ENCODE assay signal across 8 cellular contexts in the genomic region with DNA sequence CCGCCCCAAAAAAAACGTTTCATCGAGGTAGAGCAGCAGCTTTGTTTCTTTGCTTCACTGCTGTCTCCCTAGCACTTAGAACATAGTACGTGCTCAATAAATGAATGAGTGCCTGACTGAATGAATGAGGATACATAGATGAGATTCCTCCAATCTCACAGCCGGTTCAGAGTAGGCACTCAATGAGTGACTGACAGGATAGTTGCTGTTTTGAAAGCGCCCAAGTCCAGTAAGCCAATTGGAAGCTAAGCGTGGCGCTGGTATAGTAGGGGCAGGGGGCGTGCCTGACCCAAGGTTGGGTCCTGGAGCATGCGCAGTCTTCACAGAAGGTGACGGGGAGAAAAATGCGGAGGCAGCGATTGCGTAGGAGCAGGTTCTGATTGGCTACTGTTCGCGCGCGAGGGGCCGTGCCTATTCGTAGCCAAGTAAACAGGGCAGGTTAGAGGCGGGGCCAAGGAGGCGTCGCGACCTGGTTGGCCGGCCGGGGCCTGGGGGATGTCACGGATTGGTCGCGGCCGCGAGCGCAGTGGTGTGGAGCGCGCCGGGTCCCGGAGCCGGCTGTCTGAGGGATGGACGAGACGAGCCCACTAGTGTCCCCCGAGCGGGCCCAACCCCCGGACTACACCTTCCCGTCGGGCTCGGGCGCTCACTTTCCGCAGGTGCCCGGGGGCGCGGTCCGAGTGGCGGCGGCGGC. TPM values are rescaled to one million over a fixed set of nuclear protein-coding genes. Genes with fewer than 3 reads are reported as not detected.
DNase-seq lines count a peak whose midpoint lies in the region; ATAC-seq and TF ChIP-seq lines count a peak whose summit lies in the region.

Gene PI4K2A, plus strand, starts transcription at position 498 of the 694 bp plus-strand sequence. Its CDS starts 72 bp downstream, at position 570.

- H3K4me2 ChIP-seq in PC-9, result peak within 1 kb of the TSS; percentile 78

- POLR2A ChIA-PET in PC-9 (lab: Charles Lee; ENCODE audit: unreplicated experiment), result interaction anchor here (0.6 to 0.8 kb wide), 4 partner anchors 47 to 195 kb away, joined by 3 to 19 read pairs (median 6); partner anchors contain the start of gene AVPI1

- no TSS peak for BruUV-seq in PC-9 (replicated peaks; lab: Mats Ljungman, UMichigan)

- H3K4me1 ChIP-seq in PC-9 (replicated peaks; ENCODE audit: insufficient read depth) (peaks cover 9% of the 10 kb centered on the region), mucosa of rectum (ENCODE audit: control insufficient read depth in 2 of 2, insufficient read depth in 2 of 2, low read length in 2 of 2) (peaks cover 7 to 8% of the 10 kb centered on the region in 2 donors)

- peak within 1 kb of the TSS; percentile 71 for H2AFZ ChIP-seq in PC-9

- no peaks in the 10 kb centered on the region for H4K20me1 ChIP-seq in PC-9 (ENCODE audit: insufficient read depth)

- H3K4me3 ChIP-seq in PC-9 (peak within 1 kb of the TSS; percentile 93), mucosa of rectum (ENCODE audit: low read length in 2 of 2) (peak within 1 kb of the TSS; percentile 80 to 83)

- H3K36me3 ChIP-seq in PC-9 (ENCODE audit: low read depth), result no peaks in the 10 kb centered on the region
- no peaks in the 10 kb centered on the region for H3K36me3 ChIP-seq in mucosa of rectum (ENCODE audit: control insufficient read depth in 2 of 2, insufficient read depth in 2 of 2, low read length in 2 of 2)

- H3K27me3 ChIP-seq in PC-9 (ENCODE audit: insufficient read depth, low read depth) (no peaks in the 10 kb centered on the region), mucosa of rectum (ENCODE audit: control insufficient read depth in 2 of 2, insufficient read depth in 2 of 2, low read length in 2 of 2) (no peaks in the 10 kb centered on the region)

- CTCF ChIA-PET in PC-9 (lab: Charles Lee), result no interaction called here

- H3K27ac ChIP-seq in PC-9 (no peak within 1 kb of the TSS), mucosa of rectum (ENCODE audit: low read depth in 2 of 2, low read length in 2 of 2) (peak within 1 kb of the TSS; percentile 77 to 78)

- H3K9me3 ChIP-seq in PC-9 (ENCODE audit: insufficient read depth, low read depth) (no peaks in the 10 kb centered on the region), mucosa of rectum (ENCODE audit: control insufficient read depth in 2 of 2, low read length in 2 of 2) (no peaks in the 10 kb centered on the region)

- TF ChIP-seq CTCF in PC-9 (conservative IDR thresholded peaks at IDR 0.05), result no peak

- in situ Hi-C loops in KBM-7 (cut with MboI; ENCODE audit: low pct_unique_long_range_greater_than_20kb, low sequenced_read_pairs), result no loop called here

- no peaks in the 10 kb centered on the region for H3K9me2 ChIP-seq in PC-9 (ENCODE audit: insufficient read depth)

- peak within 1 kb of the TSS; percentile 80 to 89 for H3K9ac ChIP-seq in mucosa of rectum (ENCODE audit: low read depth in 1 of 2, low read length in 2 of 2)

- peak; percentile 100 for DNase-seq in DMS53 treated with DMSO at 0.1 percent for 48 hours (lab: John Stamatoyannopoulos, UW; ENCODE audit: unreplicated experiment)
- peak; percentile 98 for DNase-seq in KBM-7
- peak; percentile 93 to 96 for DNase-seq in PC-9
- DNase-seq in activated T-cell treated with anti-CD3 and anti-CD28 coated beads for 48 hours (ENCODE audit: low read depth), result peak; percentile 97
- peak; percentile 100 for DNase-seq in erythroblast (lab: John Stamatoyannopoulos, UW)
- peak; percentile 98 to 99 for DNase-seq in stimulated activated CD8-positive, alpha-beta memory T cell treated with anti-CD3 and anti-CD28 coated beads, Interleukin-4, amount 100 ng/mL, for 4 hours (ENCODE audit: low read depth in 2 of 2, low spot score in 1 of 2)

- intact Hi-C loops in PC-9 (cut with micrococcal nuclease; ENCODE audit: unreplicated experiment), result loop anchor here (1.0 kb wide), 1 partner anchor 9 kb away; no protein-coding TSS in a partner anchor

- peak; percentile 99 for ATAC-seq in GM21723 (IDR thresholded peaks at IDR 0.05; ENCODE audit: unreplicated experiment)

- H3F3A ChIP-seq in PC-9 (ENCODE audit: insufficient read depth, low read depth), result peaks cover 5% of the 10 kb centered on the region; the same call in 1 of the 2 replicates

- H3K79me2 ChIP-seq in PC-9 (ENCODE audit: low read depth), result peaks cover 42% of the 10 kb centered on the region

- TF ChIP-seq POLR2A in erythroblast (IDR thresholded peaks at IDR 0.05; ENCODE audit: low read length), result peak; percentile 92

RNA-seq across cellular contexts. Expression of gene PI4K2A, which starts in this region (rescaled TPM):
- 16.0 and 20.3 TPM in 2 replicates for total RNA-seq in PC-9 (2021)
